8 cellular contexts compared by ENCODE assay signal in genomic region chr14:75981826-75982723, GRCh38. TPM values are rescaled to one million over a fixed set of nuclear protein-coding genes. Genes with fewer than 3 reads are reported as not detected.
DNase-seq lines count a peak whose midpoint lies in the region; ATAC-seq and TF ChIP-seq lines count a peak whose summit lies in the region.

TGFB3 (minus strand) TSS chr14:75981995; CDS start chr14:75980893, 1,102 bp downstream.

- H2BK20ac ChIP-seq in H9 (ENCODE audit: low read depth, low read length, poor library complexity, severe bottlenecking), result no peak within 1 kb of the TSS

- H3K4me1 ChIP-seq in H9 (ENCODE audit: insufficient read depth, low read length) (peaks cover 2% of the 10 kb centered on the region; the same call in 1 of the 2 replicates), heart left ventricle (peaks cover 3 to 64% (median 32%) of the 10 kb centered on the region in 12 donors), trophoblast cell (ENCODE audit: control insufficient read depth in 1 of 2, insufficient read depth in 2 of 2, low read length in 2 of 2) (peaks cover 11 to 15% of the 10 kb centered on the region in 2 experiments), thyroid gland (peaks cover 25 to 29% of the 10 kb centered on the region in 2 donors)

- no peak within 1 kb of the TSS for H4K12ac ChIP-seq in trophoblast cell (ENCODE audit: low read depth, low read length)

- H3K23ac ChIP-seq in H9 (ENCODE audit: insufficient read length, low read depth, low read length) (no peak within 1 kb of the TSS), trophoblast cell (ENCODE audit: low read length) (no peak within 1 kb of the TSS)

- H2BK12ac ChIP-seq in H9 (ENCODE audit: insufficient read length, low read depth, low read length) (no peak within 1 kb of the TSS), trophoblast cell (ENCODE audit: low read length) (peak within 1 kb of the TSS; percentile 87)

- H3K79me2 ChIP-seq in H9 (ENCODE audit: insufficient read depth, low read length) (no peaks in the 10 kb centered on the region), trophoblast cell (ENCODE audit: control insufficient read depth, insufficient read depth, low read length, poor library complexity) (peaks cover 5% of the 10 kb centered on the region)

- H3K4ac ChIP-seq in H9 (ENCODE audit: low read depth, low read length), result no peak within 1 kb of the TSS
- no peak within 1 kb of the TSS for H3K4ac ChIP-seq in trophoblast cell (ENCODE audit: low read depth, low read length)

- H3K27ac ChIP-seq in H9 (ENCODE audit: insufficient read length, low read depth, low read length), result no peak within 1 kb of the TSS
- peak within 1 kb of the TSS; percentile 80 for H3K27ac ChIP-seq in adipose tissue (ENCODE audit: low read depth, low read length)
- H3K27ac ChIP-seq in heart left ventricle, result peak within 1 kb of the TSS; percentile 83 to 99 (median 96)
- peak within 1 kb of the TSS; percentile 43 for H3K27ac ChIP-seq in trophoblast cell (ENCODE audit: low read depth, low read length)
- peak within 1 kb of the TSS; percentile 98 to 99 (median 99) for H3K27ac ChIP-seq in thyroid gland

- peak within 1 kb of the TSS; percentile 31; the same call in 1 of the 2 replicates for H3K14ac ChIP-seq in H9 (ENCODE audit: insufficient read depth, low read length)
- H3K14ac ChIP-seq in trophoblast cell (ENCODE audit: low read length), result peak within 1 kb of the TSS; percentile 69

- no CpG with 5 or more reads among the region's 64 CpGs for WGBS in H9 (ENCODE audit: extremely low coverage, insufficient read length, low lambda C conversion rate)
- 0 to 1% (median 1%) methylated on average over 61 to 64 of the region's 64 CpGs for WGBS in adipose tissue, 3 donors
- WGBS in heart left ventricle, 4 donors, result 0 to 1% (median 1%) methylated on average over 38 to 64 of the region's 64 CpGs
- no CpG with 5 or more reads among the region's 64 CpGs for WGBS in trophoblast cell (ENCODE audit: extremely low coverage, insufficient coverage, insufficient read length)
- WGBS in thyroid gland, 2 donors, result 0 to 1% methylated on average over 32 to 52 of the region's 64 CpGs

- H4K20me1 ChIP-seq in H9 (ENCODE audit: control insufficient read depth, insufficient read depth, insufficient read length), result no peaks in the 10 kb centered on the region

- H2BK5ac ChIP-seq in H9 (ENCODE audit: insufficient read length, low read length), result no peak within 1 kb of the TSS
- peak within 1 kb of the TSS; percentile 66 for H2BK5ac ChIP-seq in trophoblast cell (ENCODE audit: low read depth, low read length, poor library complexity)

- H4K91ac ChIP-seq in H9 (ENCODE audit: insufficient read length, low read depth, low read length), result no peak within 1 kb of the TSS
- peak within 1 kb of the TSS; percentile 72 for H4K91ac ChIP-seq in trophoblast cell (ENCODE audit: low read depth, low read length)

- H3K9me3 ChIP-seq in H9 (ENCODE audit: control insufficient read depth, low read depth, low read length) (no peaks in the 10 kb centered on the region), heart left ventricle (no peaks in the 10 kb centered on the region), trophoblast cell (ENCODE audit: insufficient read depth, low read depth, low read length) (peaks cover 2% of the 10 kb centered on the region), thyroid gland (no peaks in the 10 kb centered on the region)

- TF ChIP-seq CTCF in H9 (conservative IDR thresholded peaks at IDR 0.05) (peak; percentile 72), heart left ventricle (IDR thresholded peaks at IDR 0.05) (peak; percentile 50 to 87 (median 70)), thyroid gland (IDR thresholded peaks at IDR 0.05) (peak; percentile 29 to 75 (median 48))

- no peaks in the 10 kb centered on the region for H3K79me1 ChIP-seq in H9 (ENCODE audit: insufficient read depth, low read depth, low read length, poor library complexity, severe bottlenecking)
- H3K79me1 ChIP-seq in trophoblast cell (ENCODE audit: low read length), result peaks cover 11% of the 10 kb centered on the region

- no peak within 1 kb of the TSS for H2BK15ac ChIP-seq in H9 (ENCODE audit: low read depth, low read length)

- peak; percentile 52 for DNase-seq in DMS153 treated with DMSO at 0.1 percent for 48 hours (lab: John Stamatoyannopoulos, UW; ENCODE audit: unreplicated experiment)
- peak; percentile 86 for DNase-seq in H9
- peak; percentile 56 for DNase-seq in NCI-H1417 treated with DMSO at 0.1 percent for 48 hours (lab: John Stamatoyannopoulos, UW)
- DNase-seq in T follicular helper cell (ENCODE audit: low read depth), result peak; percentile 64
- DNase-seq in heart left ventricle, result peak; percentile 83 to 89 (median 87)
- peak; percentile 70 to 86 for DNase-seq in trophoblast cell
- DNase-seq in thyroid gland, result peak; percentile 80 to 83

- no peak within 1 kb of the TSS; a peak in 2 of 7 replicates for H3K27ac Mint-ChIP-seq in H9

- H3K4me2 ChIP-seq in H9 (ENCODE audit: insufficient read depth, insufficient read length, low read length), result peak within 1 kb of the TSS; percentile 91
- peak within 1 kb of the TSS; percentile 83 for H3K4me2 ChIP-seq in trophoblast cell (ENCODE audit: low read length)

- ATAC-seq in heart left ventricle, result peak; percentile 60 to 79 (median 78)

- H3K9me3 Mint-ChIP-seq in H9, result no peaks in the 10 kb centered on the region; a peak in 1 of 5 replicates

- H3K27me3 Mint-ChIP-seq in H9 (ENCODE audit: low read depth), result peaks cover 59% of the 10 kb centered on the region

- H3K27me3 ChIP-seq in H9 (ENCODE audit: insufficient read depth, low read length) (peaks cover 2% of the 10 kb centered on the region; the same call in 1 of the 2 replicates), heart left ventricle (no peaks in the 10 kb centered on the region), trophoblast cell (ENCODE audit: insufficient read depth, low read length) (peaks cover 4% of the 10 kb centered on the region), thyroid gland (no peaks in the 10 kb centered on the region)

- no peak within 1 kb of the TSS for H2AFZ ChIP-seq in H9 (ENCODE audit: low read length)
- peak within 1 kb of the TSS; percentile 86 for H2AFZ ChIP-seq in trophoblast cell (ENCODE audit: insufficient read depth, low read length, poor library complexity)

- peak within 1 kb of the TSS; percentile 70 to 89 for H3K4me3 Mint-ChIP-seq in H9

- H3K36me3 Mint-ChIP-seq in H9 (ENCODE audit: insufficient read depth in 1 of 3, low read depth in 3 of 3), result no peaks in the 10 kb centered on the region; a peak in 1 of 7 replicates

- H3K56ac ChIP-seq in H9 (ENCODE audit: insufficient read length, low read depth, low read length), result no peak within 1 kb of the TSS

- H4K8ac ChIP-seq in H9 (replicated peaks; ENCODE audit: insufficient read length, low read depth, low read length) (no peak within 1 kb of the TSS), trophoblast cell (ENCODE audit: low read depth, low read length) (peak within 1 kb of the TSS; percentile 57)

- H3K4me1 Mint-ChIP-seq in H9, result peaks cover 36 to 41% of the 10 kb centered on the region in 2 experiments

- H4K5ac ChIP-seq in H9 (ENCODE audit: insufficient read length, low read depth, low read length), result no peak within 1 kb of the TSS

- H3T11ph ChIP-seq in H9 (ENCODE audit: low read length), result no peak within 1 kb of the TSS

- H3K36me3 ChIP-seq in heart left ventricle (no peaks in the 10 kb centered on the region), trophoblast cell (ENCODE audit: control insufficient read depth in 1 of 2, insufficient read depth in 2 of 2, low read length in 2 of 2) (no peaks in the 10 kb centered on the region), thyroid gland (no peaks in the 10 kb centered on the region)

- H3K4me3 ChIP-seq in heart left ventricle, result peak within 1 kb of the TSS; percentile 56 to 88 (median 78)
- peak within 1 kb of the TSS; percentile 80 for H3K4me3 ChIP-seq in trophoblast cell (ENCODE audit: low read depth, low read length)
- H3K4me3 ChIP-seq in thyroid gland (replicated peaks in 1 of 3), result peak within 1 kb of the TSS; percentile 49 to 78 (median 72)

- peak in 1 of 2 donors; percentile 58 for TF ChIP-seq POLR2A in heart left ventricle (IDR thresholded peaks at IDR 0.05)
- TF ChIP-seq POLR2A in thyroid gland (IDR thresholded peaks at IDR 0.05), result peak in 1 of 2 donors; percentile 85

- no peak within 1 kb of the TSS for H3K18ac ChIP-seq in H9 (ENCODE audit: insufficient read length, low read depth, low read length)
- H3K18ac ChIP-seq in trophoblast cell (ENCODE audit: low read length), result peak within 1 kb of the TSS; percentile 85

- intact Hi-C loops in heart left ventricle (cut with DNase I) (loop anchor here (1.0 to 10.0 kb wide), 13 partner anchors 73 to 273 kb away; no protein-coding TSS in a partner anchor), thyroid gland (cut with DNase I) (loop anchor here (5.0 kb wide), 2 partner anchors 75 to 270 kb away; no protein-coding TSS in a partner anchor)

- no peak within 1 kb of the TSS for H2BK120ac ChIP-seq in H9 (ENCODE audit: low read depth, low read length, poor library complexity, severe bottlenecking)
- H2BK120ac ChIP-seq in trophoblast cell (ENCODE audit: insufficient read depth, low read length, poor library complexity), result peak within 1 kb of the TSS; percentile 73

- H3K23me2 ChIP-seq in H9 (ENCODE audit: insufficient read length, low read depth, low read length, poor library complexity, severe bottlenecking), result peaks cover 12% of the 10 kb centered on the region

- H3K9ac ChIP-seq in H9 (ENCODE audit: extremely low read depth, insufficient read length, low read length) (no peak within 1 kb of the TSS), trophoblast cell (ENCODE audit: low read length) (no peak within 1 kb of the TSS)

- H2AK5ac ChIP-seq in H9 (ENCODE audit: insufficient read length, low read length) (no peak within 1 kb of the TSS), trophoblast cell (ENCODE audit: low read length) (peak within 1 kb of the TSS; percentile 51)

RNA-seq across cellular contexts. Expression of gene TGFB3, which starts in this region (rescaled TPM):
- total RNA-seq in H9 (2021), result 0.20 and 0.37 TPM in 2 replicates
- polyA plus RNA-seq in adipose tissue, result 10 to 100 TPM; 30.6 to 63.3 (median 30.8) TPM
- 10 to 100 TPM; 13.3 to 44.0 (median 32.1) TPM for total RNA-seq in heart left ventricle
- 1 to 10 TPM; 7.9 to 8.6 TPM for polyA plus RNA-seq in heart left ventricle
- polyA plus RNA-seq in trophoblast cell (2013), result 8.7 and 12.2 TPM in 2 replicates
- 10 to 100 TPM in 3 of 4 donors, 1 to 10 TPM in 1; 8.0 to 14.7 (median 11.3) TPM for total RNA-seq in thyroid gland

Comparison
In these comparisons a context has a peak if more than half of its experiments do, and no peak if none do; other contexts are left out.
1. Peak in DNase-seq and H3K4me2 ChIP-seq in H9; RNA of the gene not detected or under 1 TPM.